Comparison of ENCODE assay signal across 13 cellular contexts in genomic region chr11:121741316-121741715, GRCh38.
DNase-seq lines count a peak whose midpoint lies in the region; ATAC-seq and TF ChIP-seq lines count a peak whose summit lies in the region.
"Had no signal": no experiment of that assay in that cellular context is flagged by ENCODE, and none has a peak within 500 bp of the region (broad histone marks: within the 10 kb centered on the region; RNA-seq: fewer than 3 reads in every experiment).

No MANE protein-coding gene starts in this region.

- DNase-seq in chondrocyte (ENCODE audit: low spot score): no peak
- peak in 1 of 2 donors; percentile 14 for DNase-seq in heart right ventricle
- no peak for DNase-seq in psoas muscle
- DNase-seq in uterus: peak; percentile 45 to 51
- DNase-seq in neuronal stem cell (ENCODE audit: low spot score): no peak
- no peak for DNase-seq in activated naive CD4-positive, alpha-beta T cell (lab: John Stamatoyannopoulos, UW)
- DNase-seq in putamen (ENCODE audit: low spot score): no peak
- DNase-seq: activated CD8-positive, alpha-beta T cell treated with anti-CD3 and anti-CD28 coated beads for 36 hours; effector memory CD4-positive, alpha-beta T cell; MM.1S; naive thymus-derived CD8-positive, alpha-beta T cell; T1000 had no signal

- H3K36me3 ChIP-seq in heart right ventricle: no peaks in the 10 kb centered on the region
- no peaks in the 10 kb centered on the region for H3K36me3 ChIP-seq in psoas muscle (ENCODE audit: insufficient read depth in 1 of 2, low read depth in 1 of 2)
- no peaks in the 10 kb centered on the region for H3K36me3 ChIP-seq in uterus
- no peaks in the 10 kb centered on the region for H3K36me3 ChIP-seq in neuronal stem cell (replicated peaks in 1 of 2; ENCODE audit: control insufficient read depth in 2 of 2, insufficient read depth in 2 of 2, low read length in 2 of 2)

- peaks cover 10% of the 10 kb centered on the region for H3K4me1 Mint-ChIP-seq in chondrocyte (ENCODE audit: low read depth)
- H3K4me1 Mint-ChIP-seq: activated naive CD4-positive, alpha-beta T cell treated with anti-CD3 and anti-CD28 coated beads, Interleukin-2, amount 50 U/mL, for 24 hours; naive thymus-derived CD8-positive, alpha-beta T cell had no signal

- H2BK12ac ChIP-seq in neuronal stem cell (ENCODE audit: low read length): no peak overlapping the region

- H4K8ac ChIP-seq in neuronal stem cell (ENCODE audit: low read depth, low read length): no peak overlapping the region

- H3K23ac ChIP-seq in neuronal stem cell (ENCODE audit: low read depth, low read length, poor library complexity): no peak overlapping the region

- peaks cover 5 to 28% (median 19%) of the 10 kb centered on the region in 9 donors for H3K4me1 ChIP-seq in heart right ventricle
- H3K4me1 ChIP-seq in psoas muscle: no peaks in the 10 kb centered on the region
- H3K4me1 ChIP-seq in uterus: peaks cover 0 to 7% of the 10 kb centered on the region in 2 donors
- H3K4me1 ChIP-seq in neuronal stem cell (ENCODE audit: control insufficient read depth in 2 of 2, insufficient read depth in 1 of 2, low read depth in 1 of 2, low read length in 2 of 2): no peaks in the 10 kb centered on the region

- 58 to 59% methylated on average over 5 of the region's 5 CpGs for WGBS in heart right ventricle, 2 donors
- 40 to 75% (median 60%) methylated on average over 5 of the region's 5 CpGs for WGBS in psoas muscle, 3 donors
- no CpG with 5 or more reads among the region's 5 CpGs for WGBS in neuronal stem cell (ENCODE audit: extremely low coverage in 2 of 2, insufficient read length in 2 of 2, insufficient replicate concordance in 1 of 2), 2 donors

- ATAC-seq in heart right ventricle (peak; percentile 28 to 63 (median 53)), psoas muscle (no peak)
- ATAC-seq: activated CD8-positive, alpha-beta T cell treated with anti-CD3 and anti-CD28 coated beads for 36 hours; naive thymus-derived CD8-positive, alpha-beta T cell had no signal

- H3K79me1 ChIP-seq in neuronal stem cell (ENCODE audit: low read depth, low read length): no peaks in the 10 kb centered on the region

- TF ChIP-seq CTCF in chondrocyte (IDR thresholded peaks at IDR 0.05): no peak
- no peak for TF ChIP-seq CTCF in heart right ventricle (IDR thresholded peaks at IDR 0.05)
- TF ChIP-seq CTCF in psoas muscle (IDR thresholded peaks at IDR 0.05): no peak
- no peak for TF ChIP-seq CTCF in uterus (IDR thresholded peaks at IDR 0.05)

- no peak overlapping the region for H3K14ac ChIP-seq in neuronal stem cell (ENCODE audit: low read length)

- H3K4me3 ChIP-seq in heart right ventricle: peak overlapping the region in 3 of 10 donors; percentile 5 to 25 (median 16)
- no peak overlapping the region for H3K4me3 ChIP-seq in psoas muscle
- no peak overlapping the region for H3K4me3 ChIP-seq in uterus
- H3K4me3 ChIP-seq in neuronal stem cell (ENCODE audit: low read length in 2 of 2): no peak overlapping the region

- H3K9ac ChIP-seq in neuronal stem cell (ENCODE audit: low read depth, low read length, poor library complexity): no peak overlapping the region

- H3K18ac ChIP-seq in neuronal stem cell (ENCODE audit: low read length): no peak overlapping the region

- no peaks in the 10 kb centered on the region for H3K27me3 Mint-ChIP-seq in chondrocyte (ENCODE audit: low read depth)

- H3K4me3 Mint-ChIP-seq in chondrocyte (ENCODE audit: unreplicated experiment): no peak overlapping the region
- H3K4me3 Mint-ChIP-seq: activated CD8-positive, alpha-beta T cell treated with anti-CD3 and anti-CD28 coated beads for 36 hours; activated naive CD4-positive, alpha-beta T cell treated with anti-CD3 and anti-CD28 coated beads, Interleukin-2, amount 50 U/mL, for 24 hours; naive thymus-derived CD8-positive, alpha-beta T cell had no signal

- H2BK5ac ChIP-seq in neuronal stem cell (ENCODE audit: low read length): no peak overlapping the region

- H3K27ac Mint-ChIP-seq in chondrocyte (ENCODE audit: unreplicated experiment): peak overlapping the region; percentile 36
- H3K27ac Mint-ChIP-seq: activated CD8-positive, alpha-beta T cell treated with anti-CD3 and anti-CD28 coated beads for 36 hours; activated naive CD4-positive, alpha-beta T cell treated with anti-CD3 and anti-CD28 coated beads, Interleukin-2, amount 50 U/mL, for 24 hours; naive thymus-derived CD8-positive, alpha-beta T cell had no signal

- H2AK5ac ChIP-seq in neuronal stem cell (ENCODE audit: low read depth, low read length): no peak overlapping the region

- no peak overlapping the region for H3K4me2 ChIP-seq in neuronal stem cell (ENCODE audit: insufficient read depth, low read length, poor library complexity, severe bottlenecking)

- H2AFZ ChIP-seq in neuronal stem cell (ENCODE audit: low read length): no peak overlapping the region

- intact Hi-C loops in heart right ventricle (cut with DNase I) (loop anchor here in 4 of 10 donors (2.0 to 10.0 kb wide), 3 partner anchors 84 to 363 kb away; no protein-coding TSS in a partner anchor), psoas muscle (cut with DNase I) (no loop called here), uterus (cut with DNase I; ENCODE audit: low total_unique reads) (no loop called here)

- H4K91ac ChIP-seq in neuronal stem cell (ENCODE audit: low read depth, low read length, poor library complexity): no peak overlapping the region

- H3K9me3 ChIP-seq in heart right ventricle (peaks cover 0 to 19% (median 11%) of the 10 kb centered on the region in 11 donors), psoas muscle (peaks cover 2% of the 10 kb centered on the region), uterus (no peaks in the 10 kb centered on the region), neuronal stem cell (replicated peaks in 1 of 2; ENCODE audit: control insufficient read depth in 2 of 2, insufficient read depth in 1 of 2, low read depth in 1 of 2, low read length in 2 of 2) (peaks cover 0 to 5% of the 10 kb centered on the region in 2 donors)

- H3K4ac ChIP-seq in neuronal stem cell (ENCODE audit: low read length): no peak overlapping the region

- peaks cover 21% of the 10 kb centered on the region for H3K9me3 Mint-ChIP-seq in chondrocyte (ENCODE audit: low read depth)

- no peak overlapping the region for H2BK120ac ChIP-seq in neuronal stem cell (ENCODE audit: low read depth, low read length)

- H3K27me3 ChIP-seq in heart right ventricle: no peaks in the 10 kb centered on the region
- H3K27me3 ChIP-seq in psoas muscle (ENCODE audit: insufficient read depth in 3 of 3, low read length in 2 of 3): no peaks in the 10 kb centered on the region
- no peaks in the 10 kb centered on the region for H3K27me3 ChIP-seq in uterus
- no peaks in the 10 kb centered on the region for H3K27me3 ChIP-seq in neuronal stem cell (ENCODE audit: control insufficient read depth in 3 of 3, insufficient read depth in 3 of 3, low read depth in 1 of 3, low read length in 3 of 3)

- H3K27ac ChIP-seq in heart right ventricle (peak overlapping the region; percentile 51 to 87 (median 81)), psoas muscle (peak overlapping the region; percentile 51), uterus (peak overlapping the region; percentile 85 to 89), neuronal stem cell (replicated peaks; ENCODE audit: low read length) (no peak overlapping the region)

- H2BK15ac ChIP-seq in neuronal stem cell (ENCODE audit: low read length): no peak overlapping the region

- no peaks in the 10 kb centered on the region for H3K36me3 Mint-ChIP-seq in chondrocyte (ENCODE audit: low read depth)

- TF ChIP-seq POLR2A in uterus (IDR thresholded peaks at IDR 0.05): no peak

Comparison
In these comparisons a context has a peak if more than half of its experiments do, and no peak if none do; other contexts are left out.
1. DNase-seq: peak in uterus (2 of 2); none in chondrocyte (single experiment), psoas muscle (0 of 2), neuronal stem cell (single experiment), activated naive CD4-positive, alpha-beta T cell (0 of 4) and putamen (single experiment).
2. ATAC-seq: peak in heart right ventricle (8 of 8); none in psoas muscle (0 of 4).